1 cellular context compared by ENCODE assay signal in genomic region chr3:128285042-128285924, GRCh38.
TF ChIP-seq lines count a peak whose summit lies in the region.

No MANE protein-coding gene starts in this region.

TF ChIP-seq in IMR-90, 13 proteins besides CTCF, POLR2A, EP300 and RAD21:
- no peak for TF ChIP-seq RCOR1 (IDR thresholded peaks at IDR 0.05; ENCODE audit: insufficient replicate concordance, low read length)
- no peak for TF ChIP-seq MXI1 (IDR thresholded peaks at IDR 0.05; ENCODE audit: borderline replicate concordance, low read depth, low read length)
- TF ChIP-seq FOS (IDR thresholded peaks at IDR 0.05; ENCODE audit: low read depth, low read length) = no peak
- no peak for TF ChIP-seq USF2 (IDR thresholded peaks at IDR 0.05; ENCODE audit: low read depth, low read length)
- TF ChIP-seq NFE2L2 (IDR thresholded peaks at IDR 0.05; ENCODE audit: low read depth, low read length) = no peak
- TF ChIP-seq CHD1 (IDR thresholded peaks at IDR 0.05; ENCODE audit: low read depth, low read length) = no peak
- no peak for TF ChIP-seq RFX5 (IDR thresholded peaks at IDR 0.05; ENCODE audit: low read depth, low read length)
- TF ChIP-seq ELK1 (IDR thresholded peaks at IDR 0.05; ENCODE audit: borderline replicate concordance, low read depth, low read length) = no peak
- no peak for TF ChIP-seq BHLHE40 (IDR thresholded peaks at IDR 0.05; ENCODE audit: low read depth, low read length)
- no peak for TF ChIP-seq SMC3 (IDR thresholded peaks at IDR 0.05; ENCODE audit: low read depth, low read length)
- no peak for TF ChIP-seq MAZ (IDR thresholded peaks at IDR 0.05; ENCODE audit: borderline replicate concordance, low read depth, low read length)
- no peak for TF ChIP-seq MAFK (IDR thresholded peaks at IDR 0.05; ENCODE audit: low read depth, low read length)
- TF ChIP-seq CEBPB (IDR thresholded peaks at IDR 0.05; ENCODE audit: low read depth, low read length) = no peak
